ENCODE assay signal across 8 cellular contexts in genomic region chr14:34059925-34060746, GRCh38.
DNase-seq lines count a peak whose midpoint lies in the region; ATAC-seq and TF ChIP-seq lines count a peak whose summit lies in the region.

No MANE protein-coding gene starts in this region.

- no peak for TF ChIP-seq CTCF in GM12865 (IDR thresholded peaks at IDR 0.05; ENCODE audit: insufficient read depth, low read depth, low read length, missing control alignments)
- no peak for TF ChIP-seq CTCF in WI38 (IDR thresholded peaks at IDR 0.05; ENCODE audit: low read depth, low read length)
- TF ChIP-seq CTCF in choroid plexus epithelial cell (conservative IDR thresholded peaks at IDR 0.05; ENCODE audit: low read depth, low read length): peak; percentile 23

- H3K4me3 ChIP-seq in GM12865 (ENCODE audit: low read depth, low read length): peak overlapping the region; percentile 53
- peak overlapping the region; percentile 56 for H3K4me3 ChIP-seq in WI38 (ENCODE audit: low read depth, low read length)
- peak overlapping the region; percentile 69 for H3K4me3 ChIP-seq in choroid plexus epithelial cell (ENCODE audit: low read depth, low read length)

- DNase-seq in GM12865 (ENCODE audit: low read depth): peak; percentile 60
- DNase-seq in M059J (ENCODE audit: low read depth): peak; percentile 78
- DNase-seq in choroid plexus epithelial cell (ENCODE audit: low read depth): peak; percentile 65
- peak; percentile 91 for DNase-seq in kidney tubule cell (ENCODE audit: low spot score)
- peak; percentile 10 to 57 (median 40) for DNase-seq in stimulated activated CD4-positive, alpha-beta T cell treated with anti-CD3 and anti-CD28 coated beads, Interleukin-12 subunit alpha, Interleukin-12 subunit beta, amount 100 ng/mL, for 48 hours (ENCODE audit: low read depth in 2 of 3, low spot score in 1 of 3)
- no peak for DNase-seq in NCI-H1694 treated with DMSO at 0.1 percent for 48 hours (lab: John Stamatoyannopoulos, UW)

- peak; percentile 78 for ATAC-seq in GM21786 (IDR thresholded peaks at IDR 0.05; ENCODE audit: unreplicated experiment)
